In the genomic region with DNA sequence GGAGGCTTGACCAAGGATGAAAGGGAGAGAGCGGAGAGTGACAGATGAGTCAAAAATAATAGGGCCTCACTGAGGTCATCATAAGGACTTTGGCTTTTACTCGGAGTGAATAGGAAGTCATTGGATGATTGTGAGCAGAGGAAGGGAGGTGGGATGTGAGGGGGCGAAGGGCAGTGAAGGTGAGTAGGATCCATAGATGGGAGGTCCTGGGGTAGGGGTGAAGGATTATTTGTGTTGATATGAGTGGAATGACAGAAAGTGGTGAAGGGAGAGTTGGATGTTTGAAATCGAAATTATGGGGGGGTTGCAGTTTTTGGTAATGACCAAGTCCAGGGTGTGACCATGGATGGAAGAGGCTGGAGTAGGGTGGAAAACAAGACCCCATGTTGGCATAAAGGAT, we compare ENCODE assay signal across 2 cellular contexts.
TF ChIP-seq lines count a peak whose summit lies in the region.

No MANE protein-coding gene starts in this region.

TF ChIP-seq in HEK293, 187 proteins besides CTCF, POLR2A, EP300 and RAD21 (continues in another document):
- TF ChIP-seq ZNF223 (tag by site-specific recombination; IDR thresholded peaks at IDR 0.05) (no peak), ZNF391 (tag by site-specific recombination; IDR thresholded peaks at IDR 0.05; ENCODE audit: borderline replicate concordance, low read depth) (no peak), ZNF2 (tag by site-specific recombination; IDR thresholded peaks at IDR 0.05) (no peak), ZNF747 (tag by site-specific recombination; IDR thresholded peaks at IDR 0.05) (no peak), ZNF48 (tag by site-specific recombination; IDR thresholded peaks at IDR 0.05) (no peak), ZSCAN16 (tag by site-specific recombination; IDR thresholded peaks at IDR 0.05) (no peak), KLF1 (tag by site-specific recombination; IDR thresholded peaks at IDR 0.05) (no peak), ZNF561 (tag by site-specific recombination; IDR thresholded peaks at IDR 0.05; ENCODE audit: borderline replicate concordance) (no peak), PRDM1 (tag by site-specific recombination; IDR thresholded peaks at IDR 0.05) (peak; percentile 70; the same call in 1 of the 2 replicates), ZNF624 (tag by site-specific recombination; IDR thresholded peaks at IDR 0.05) (no peak), KLF10 (tag by site-specific recombination; IDR thresholded peaks at IDR 0.05) (no peak), ZNF114 (tag by site-specific recombination; IDR thresholded peaks at IDR 0.05) (no peak), EGR2 (tag by site-specific recombination; IDR thresholded peaks at IDR 0.05; ENCODE audit: low read depth) (0 out of 2 replicates have a peak, but pooled peaks have one; percentile 33)
- TF ChIP-seq, protein P1, sequence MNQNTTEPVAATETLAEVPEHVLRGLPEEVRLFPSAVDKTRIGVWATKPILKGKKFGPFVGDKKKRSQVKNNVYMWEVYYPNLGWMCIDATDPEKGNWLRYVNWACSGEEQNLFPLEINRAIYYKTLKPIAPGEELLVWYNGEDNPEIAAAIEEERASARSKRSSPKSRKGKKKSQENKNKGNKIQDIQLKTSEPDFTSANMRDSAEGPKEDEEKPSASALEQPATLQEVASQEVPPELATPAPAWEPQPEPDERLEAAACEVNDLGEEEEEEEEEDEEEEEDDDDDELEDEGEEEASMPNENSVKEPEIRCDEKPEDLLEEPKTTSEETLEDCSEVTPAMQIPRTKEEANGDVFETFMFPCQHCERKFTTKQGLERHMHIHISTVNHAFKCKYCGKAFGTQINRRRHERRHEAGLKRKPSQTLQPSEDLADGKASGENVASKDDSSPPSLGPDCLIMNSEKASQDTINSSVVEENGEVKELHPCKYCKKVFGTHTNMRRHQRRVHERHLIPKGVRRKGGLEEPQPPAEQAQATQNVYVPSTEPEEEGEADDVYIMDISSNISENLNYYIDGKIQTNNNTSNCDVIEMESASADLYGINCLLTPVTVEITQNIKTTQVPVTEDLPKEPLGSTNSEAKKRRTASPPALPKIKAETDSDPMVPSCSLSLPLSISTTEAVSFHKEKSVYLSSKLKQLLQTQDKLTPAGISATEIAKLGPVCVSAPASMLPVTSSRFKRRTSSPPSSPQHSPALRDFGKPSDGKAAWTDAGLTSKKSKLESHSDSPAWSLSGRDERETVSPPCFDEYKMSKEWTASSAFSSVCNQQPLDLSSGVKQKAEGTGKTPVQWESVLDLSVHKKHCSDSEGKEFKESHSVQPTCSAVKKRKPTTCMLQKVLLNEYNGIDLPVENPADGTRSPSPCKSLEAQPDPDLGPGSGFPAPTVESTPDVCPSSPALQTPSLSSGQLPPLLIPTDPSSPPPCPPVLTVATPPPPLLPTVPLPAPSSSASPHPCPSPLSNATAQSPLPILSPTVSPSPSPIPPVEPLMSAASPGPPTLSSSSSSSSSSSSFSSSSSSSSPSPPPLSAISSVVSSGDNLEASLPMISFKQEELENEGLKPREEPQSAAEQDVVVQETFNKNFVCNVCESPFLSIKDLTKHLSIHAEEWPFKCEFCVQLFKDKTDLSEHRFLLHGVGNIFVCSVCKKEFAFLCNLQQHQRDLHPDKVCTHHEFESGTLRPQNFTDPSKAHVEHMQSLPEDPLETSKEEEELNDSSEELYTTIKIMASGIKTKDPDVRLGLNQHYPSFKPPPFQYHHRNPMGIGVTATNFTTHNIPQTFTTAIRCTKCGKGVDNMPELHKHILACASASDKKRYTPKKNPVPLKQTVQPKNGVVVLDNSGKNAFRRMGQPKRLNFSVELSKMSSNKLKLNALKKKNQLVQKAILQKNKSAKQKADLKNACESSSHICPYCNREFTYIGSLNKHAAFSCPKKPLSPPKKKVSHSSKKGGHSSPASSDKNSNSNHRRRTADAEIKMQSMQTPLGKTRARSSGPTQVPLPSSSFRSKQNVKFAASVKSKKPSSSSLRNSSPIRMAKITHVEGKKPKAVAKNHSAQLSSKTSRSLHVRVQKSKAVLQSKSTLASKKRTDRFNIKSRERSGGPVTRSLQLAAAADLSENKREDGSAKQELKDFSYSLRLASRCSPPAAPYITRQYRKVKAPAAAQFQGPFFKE (tag by site-specific recombination; IDR thresholded peaks at IDR 0.05; ENCODE audit: borderline replicate concordance): no peak
- TF ChIP-seq, protein P2, sequence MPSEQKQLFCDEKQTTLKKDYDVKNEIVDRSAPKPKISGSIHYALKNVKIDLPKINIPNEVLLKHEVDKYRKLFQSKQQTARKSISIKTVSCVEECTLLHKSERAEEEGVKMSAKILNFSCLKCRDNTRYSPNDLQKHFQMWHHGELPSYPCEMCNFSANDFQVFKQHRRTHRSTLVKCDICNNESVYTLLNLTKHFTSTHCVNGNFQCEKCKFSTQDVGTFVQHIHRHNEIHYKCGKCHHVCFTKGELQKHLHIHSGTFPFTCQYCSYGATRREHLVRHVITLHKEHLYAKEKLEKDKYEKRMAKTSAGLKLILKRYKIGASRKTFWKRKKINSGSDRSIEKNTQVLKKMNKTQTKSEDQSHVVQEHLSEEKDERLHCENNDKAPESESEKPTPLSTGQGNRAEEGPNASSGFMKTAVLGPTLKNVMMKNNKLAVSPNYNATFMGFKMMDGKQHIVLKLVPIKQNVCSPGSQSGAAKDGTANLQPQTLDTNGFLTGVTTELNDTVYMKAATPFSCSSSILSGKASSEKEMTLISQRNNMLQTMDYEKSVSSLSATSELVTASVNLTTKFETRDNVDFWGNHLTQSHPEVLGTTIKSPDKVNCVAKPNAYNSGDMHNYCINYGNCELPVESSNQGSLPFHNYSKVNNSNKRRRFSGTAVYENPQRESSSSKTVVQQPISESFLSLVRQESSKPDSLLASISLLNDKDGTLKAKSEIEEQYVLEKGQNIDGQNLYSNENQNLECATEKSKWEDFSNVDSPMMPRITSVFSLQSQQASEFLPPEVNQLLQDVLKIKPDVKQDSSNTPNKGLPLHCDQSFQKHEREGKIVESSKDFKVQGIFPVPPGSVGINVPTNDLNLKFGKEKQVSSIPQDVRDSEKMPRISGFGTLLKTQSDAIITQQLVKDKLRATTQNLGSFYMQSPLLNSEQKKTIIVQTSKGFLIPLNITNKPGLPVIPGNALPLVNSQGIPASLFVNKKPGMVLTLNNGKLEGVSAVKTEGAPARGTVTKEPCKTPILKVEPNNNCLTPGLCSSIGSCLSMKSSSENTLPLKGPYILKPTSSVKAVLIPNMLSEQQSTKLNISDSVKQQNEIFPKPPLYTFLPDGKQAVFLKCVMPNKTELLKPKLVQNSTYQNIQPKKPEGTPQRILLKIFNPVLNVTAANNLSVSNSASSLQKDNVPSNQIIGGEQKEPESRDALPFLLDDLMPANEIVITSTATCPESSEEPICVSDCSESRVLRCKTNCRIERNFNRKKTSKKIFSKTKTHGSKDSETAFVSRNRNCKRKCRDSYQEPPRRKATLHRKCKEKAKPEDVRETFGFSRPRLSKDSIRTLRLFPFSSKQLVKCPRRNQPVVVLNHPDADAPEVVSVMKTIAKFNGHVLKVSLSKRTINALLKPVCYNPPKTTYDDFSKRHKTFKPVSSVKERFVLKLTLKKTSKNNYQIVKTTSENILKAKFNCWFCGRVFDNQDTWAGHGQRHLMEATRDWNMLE (tag by site-specific recombination; conservative IDR thresholded peaks at IDR 0.05; ENCODE audit: low read depth): no peak

TF ChIP-seq in GM12878, 131 proteins besides CTCF, POLR2A, EP300 and RAD21:
- TF ChIP-seq, protein P3, sequence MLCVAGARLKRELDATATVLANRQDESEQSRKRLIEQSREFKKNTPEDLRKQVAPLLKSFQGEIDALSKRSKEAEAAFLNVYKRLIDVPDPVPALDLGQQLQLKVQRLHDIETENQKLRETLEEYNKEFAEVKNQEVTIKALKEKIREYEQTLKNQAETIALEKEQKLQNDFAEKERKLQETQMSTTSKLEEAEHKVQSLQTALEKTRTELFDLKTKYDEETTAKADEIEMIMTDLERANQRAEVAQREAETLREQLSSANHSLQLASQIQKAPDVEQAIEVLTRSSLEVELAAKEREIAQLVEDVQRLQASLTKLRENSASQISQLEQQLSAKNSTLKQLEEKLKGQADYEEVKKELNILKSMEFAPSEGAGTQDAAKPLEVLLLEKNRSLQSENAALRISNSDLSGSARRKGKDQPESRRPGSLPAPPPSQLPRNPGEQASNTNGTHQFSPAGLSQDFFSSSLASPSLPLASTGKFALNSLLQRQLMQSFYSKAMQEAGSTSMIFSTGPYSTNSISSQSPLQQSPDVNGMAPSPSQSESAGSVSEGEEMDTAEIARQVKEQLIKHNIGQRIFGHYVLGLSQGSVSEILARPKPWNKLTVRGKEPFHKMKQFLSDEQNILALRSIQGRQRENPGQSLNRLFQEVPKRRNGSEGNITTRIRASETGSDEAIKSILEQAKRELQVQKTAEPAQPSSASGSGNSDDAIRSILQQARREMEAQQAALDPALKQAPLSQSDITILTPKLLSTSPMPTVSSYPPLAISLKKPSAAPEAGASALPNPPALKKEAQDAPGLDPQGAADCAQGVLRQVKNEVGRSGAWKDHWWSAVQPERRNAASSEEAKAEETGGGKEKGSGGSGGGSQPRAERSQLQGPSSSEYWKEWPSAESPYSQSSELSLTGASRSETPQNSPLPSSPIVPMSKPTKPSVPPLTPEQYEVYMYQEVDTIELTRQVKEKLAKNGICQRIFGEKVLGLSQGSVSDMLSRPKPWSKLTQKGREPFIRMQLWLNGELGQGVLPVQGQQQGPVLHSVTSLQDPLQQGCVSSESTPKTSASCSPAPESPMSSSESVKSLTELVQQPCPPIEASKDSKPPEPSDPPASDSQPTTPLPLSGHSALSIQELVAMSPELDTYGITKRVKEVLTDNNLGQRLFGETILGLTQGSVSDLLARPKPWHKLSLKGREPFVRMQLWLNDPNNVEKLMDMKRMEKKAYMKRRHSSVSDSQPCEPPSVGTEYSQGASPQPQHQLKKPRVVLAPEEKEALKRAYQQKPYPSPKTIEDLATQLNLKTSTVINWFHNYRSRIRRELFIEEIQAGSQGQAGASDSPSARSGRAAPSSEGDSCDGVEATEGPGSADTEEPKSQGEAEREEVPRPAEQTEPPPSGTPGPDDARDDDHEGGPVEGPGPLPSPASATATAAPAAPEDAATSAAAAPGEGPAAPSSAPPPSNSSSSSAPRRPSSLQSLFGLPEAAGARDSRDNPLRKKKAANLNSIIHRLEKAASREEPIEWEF (IDR thresholded peaks at IDR 0.05; ENCODE audit: insufficient replicate concordance, low read depth, low read length): no peak
- no peak for TF ChIP-seq HDAC2 (IDR thresholded peaks at IDR 0.05)
- TF ChIP-seq POLR2AphosphoS5 (IDR thresholded peaks at IDR 0.05; ENCODE audit: low read length): 0 out of 2 replicates have a peak, but pooled peaks have one; percentile 17
